28 cellular contexts compared by ENCODE assay signal in the genomic region with DNA sequence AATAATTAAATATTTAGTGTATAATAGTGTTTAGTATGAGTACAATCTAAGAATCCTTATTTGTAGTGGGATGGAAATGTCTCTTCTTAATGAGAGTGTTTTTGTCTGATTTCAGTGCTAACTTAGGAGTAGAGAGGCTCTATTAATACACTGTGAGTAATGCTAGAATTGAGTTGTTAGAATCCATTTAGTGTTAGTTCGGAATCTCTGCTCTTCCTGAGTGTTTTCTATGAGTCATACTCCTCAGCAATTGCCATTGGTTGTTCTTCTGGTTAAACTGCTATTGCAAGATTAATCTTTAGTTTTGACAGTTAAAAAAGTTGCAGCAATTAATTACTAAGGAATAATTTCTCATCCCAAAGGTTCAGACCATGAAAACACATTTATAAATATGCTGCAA.
DNase-seq lines count a peak whose midpoint lies in the region; ATAC-seq, FAIRE-seq and TF ChIP-seq lines count a peak whose summit lies in the region.
"Had no signal": no experiment of that assay in that cellular context is flagged by ENCODE, and none has a peak within 500 bp of the region (broad histone marks: within the 10 kb centered on the region; RNA-seq: fewer than 3 reads in every experiment).

No MANE protein-coding gene starts in this region.

- POLR2A ChIA-PET in RWPE1 (lab: Yijun Ruan, JAX; ENCODE audit: low non-redundant PET) = no interaction called here

- H3K27me3 ChIP-seq in bronchial epithelial cell (ENCODE audit: control insufficient read depth, insufficient read depth, low read length) (no peaks in the 10 kb centered on the region), right cardiac atrium (ENCODE audit: control insufficient read depth, insufficient read depth) (no peaks in the 10 kb centered on the region)

- no peak for ATAC-seq in right cardiac atrium
- ATAC-seq in esophagus mucosa = no peak
- ATAC-seq: A549, HCT116, HepG2, Panc1 had no signal

- intact Hi-C loops in right cardiac atrium (cut with DNase I) = no loop called here

- 45% methylated on average over 1 of the region's 1 CpG for WGBS in right cardiac atrium

- no peaks in the 10 kb centered on the region for H3K9me3 ChIP-seq in right cardiac atrium (ENCODE audit: control insufficient read depth, low read length)
- H3K9me3 ChIP-seq: A549, Caco-2 had no signal

- H3K27ac ChIP-seq in RWPE1 (no peak overlapping the region), right cardiac atrium (ENCODE audit: low read length) (no peak overlapping the region), coronary artery (no peak overlapping the region)
- H3K27ac ChIP-seq: A549, HL-60, SK-N-MC had no signal

- peak; percentile 13 for DNase-seq in DMS53 treated with DMSO at 0.1 percent for 48 hours (lab: John Stamatoyannopoulos, UW; ENCODE audit: unreplicated experiment)
- DNase-seq in RWPE1 (ENCODE audit: low spot score) = peak; percentile 10
- DNase-seq in bronchial epithelial cell (ENCODE audit: low read depth) = peak; percentile 1
- peak; percentile 83 for DNase-seq in renal cortical epithelial cell (ENCODE audit: low read depth)
- no peak for DNase-seq in right cardiac atrium
- DNase-seq in coronary artery (ENCODE audit: low spot score) = no peak
- DNase-seq in SKM-1 treated with dmso at 0.1 percent for 144 hours (lab: John Stamatoyannopoulos, UW; ENCODE audit: unreplicated experiment) = no peak
- DNase-seq: C1 segment of cervical spinal cord; Caco-2; CD4-positive, alpha-beta memory T cell; DMS79 treated with DMSO at 0.1 percent for 48 hours; Kasumi-1; NCI-H1092 treated with DMSO at 0.1 percent for 48 hours; NCI-H146; NCI-H2029; NCI-H510A; NCI-H69; SIG-M5; SW 1271 had no signal

- CTCF ChIA-PET in RWPE1 (lab: Yijun Ruan, JAX) = no interaction called here

- no peak for FAIRE-seq in bronchial epithelial cell (lab: Jason Lieb, UNC)
- FAIRE-seq: A549, GM12892, GM19239, HepG2 had no signal

- H3K4me3 ChIP-seq in bronchial epithelial cell (ENCODE audit: low read depth, low read length) = no peak overlapping the region
- H3K4me3 ChIP-seq in right cardiac atrium (ENCODE audit: low read length) = no peak overlapping the region
- no peak overlapping the region for H3K4me3 ChIP-seq in coronary artery
- H3K4me3 ChIP-seq: A549, SK-N-MC had no signal

- H3K36me3 ChIP-seq in bronchial epithelial cell (ENCODE audit: control insufficient read depth, insufficient read depth, low read length) = no peaks in the 10 kb centered on the region

- no peak for TF ChIP-seq CTCF in RWPE1 (conservative IDR thresholded peaks at IDR 0.05; ENCODE audit: low read depth)
- TF ChIP-seq CTCF in bronchial epithelial cell (IDR thresholded peaks at IDR 0.05; ENCODE audit: insufficient read depth, low read length, severe bottlenecking) = no peak
- no peak for TF ChIP-seq CTCF in coronary artery (IDR thresholded peaks at IDR 0.05)

- no peaks in the 10 kb centered on the region for H3K4me1 ChIP-seq in right cardiac atrium (ENCODE audit: control insufficient read depth, insufficient read depth, low read length)
- H3K4me1 ChIP-seq: A549, Caco-2 had no signal

Comparison
In these comparisons a context has a peak if more than half of its experiments do, and no peak if none do; other contexts are left out.
1. DNase-seq: peak in DMS53 treated with DMSO at 0.1 percent for 48 hours (single experiment), RWPE1 (single experiment), bronchial epithelial cell (single experiment) and renal cortical epithelial cell (single experiment); none in right cardiac atrium (0 of 3), coronary artery (single experiment) and SKM-1 treated with dmso at 0.1 percent for 144 hours (single experiment).